In the genomic region with DNA sequence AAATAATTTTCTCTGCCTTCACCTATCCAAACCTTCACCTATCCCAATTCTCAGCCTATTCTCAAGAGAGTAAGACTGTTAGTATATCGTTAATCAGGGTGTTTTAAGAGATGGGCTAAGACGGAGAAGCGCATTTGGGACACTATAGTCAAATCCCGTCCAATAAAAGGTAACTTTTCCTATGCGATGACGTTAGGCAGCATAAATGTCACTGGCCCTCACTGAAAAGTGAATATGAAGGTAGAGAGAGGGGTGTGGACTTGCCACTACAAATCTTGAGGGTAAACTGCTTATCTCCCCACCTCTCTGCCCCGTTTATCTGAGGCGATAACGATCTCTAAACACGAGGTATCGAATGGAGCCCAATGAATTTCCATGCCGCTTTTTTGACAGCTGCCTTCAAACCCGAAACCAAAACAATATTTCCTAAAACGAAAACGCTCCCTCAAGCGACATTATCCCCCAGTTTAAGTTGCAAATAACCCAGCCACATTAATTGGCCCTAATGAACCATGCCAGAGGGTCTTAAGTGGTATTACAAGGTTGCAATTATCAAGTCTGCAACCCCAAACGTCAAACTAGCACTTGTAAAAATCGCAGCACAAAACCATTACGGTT, we compare ENCODE assay signal across 8 cellular contexts. TPM values are rescaled to one million over a fixed set of nuclear protein-coding genes. Genes with fewer than 3 reads are reported as not detected.
A peak's percentile ranks its signal among the peaks of the same experiment; 100 is the strongest.
DNase-seq lines count a peak whose midpoint lies in the region; ATAC-seq and TF ChIP-seq lines count a peak whose summit lies in the region.

No MANE protein-coding gene starts in this region.

- WGBS in upper lobe of left lung, 2 donors = 2 to 4% methylated on average over 19 of the region's 19 CpGs

- H3K4me1 ChIP-seq in breast epithelium (no peaks in the 10 kb centered on the region), upper lobe of left lung (peaks cover 13 to 41% (median 33%) of the 10 kb centered on the region in 4 donors)

- TF ChIP-seq EP300 in upper lobe of left lung (IDR thresholded peaks at IDR 0.05) = no peak

- no peaks in the 10 kb centered on the region for H3K27me3 ChIP-seq in breast epithelium
- H3K27me3 ChIP-seq in upper lobe of left lung = no peaks in the 10 kb centered on the region

- H3K36me3 ChIP-seq in breast epithelium (no peaks in the 10 kb centered on the region), upper lobe of left lung (no peaks in the 10 kb centered on the region)

- peaks cover 35% of the 10 kb centered on the region for H3K4me1 Mint-ChIP-seq in Calu3 (ENCODE audit: low read depth, unreplicated experiment)
- H3K4me1 Mint-ChIP-seq in memory B cell = peaks cover 35% of the 10 kb centered on the region

- TF ChIP-seq POLR2A in breast epithelium (IDR thresholded peaks at IDR 0.05) (no peak), upper lobe of left lung (IDR thresholded peaks at IDR 0.05) (no peak)

- intact Hi-C loops in Calu3 (cut with micrococcal nuclease; ENCODE audit: unreplicated experiment) = loop anchor here (5.0 kb wide), 1 partner anchor 565 kb away; no protein-coding TSS in a partner anchor
- intact Hi-C loops in breast epithelium (cut with DNase I; ENCODE audit: low total_unique reads) = loop anchor here (10.0 kb wide), 1 partner anchor 377 kb away; no protein-coding TSS in a partner anchor

- H3K4me3 ChIP-seq in breast epithelium = peak overlapping the region; percentile 90 to 92 (median 91)
- peak overlapping the region; percentile 63 to 93 (median 90) for H3K4me3 ChIP-seq in upper lobe of left lung

- ATAC-seq in memory B cell (ENCODE audit: low read depth) (no peak), upper lobe of left lung (ENCODE audit: low FRiP score in 2 of 2) (no peak), HG03378 (IDR thresholded peaks at IDR 0.05; ENCODE audit: unreplicated experiment) (no peak), HG03460 (IDR thresholded peaks at IDR 0.05; ENCODE audit: unreplicated experiment) (no peak)

- no peak for DNase-seq in Calu3
- peak; percentile 53 for DNase-seq in M059J (ENCODE audit: low read depth)
- DNase-seq in breast epithelium (ENCODE audit: low spot score in 2 of 2) = no peak
- no peak for DNase-seq in memory B cell (ENCODE audit: low spot score in 2 of 2)
- DNase-seq in upper lobe of left lung = no peak
- DNase-seq in kidney glomerular epithelial cell (lab: John Stamatoyannopoulos, UW) = no peak

- TF ChIP-seq CTCF in Calu3 (IDR thresholded peaks at IDR 0.05; ENCODE audit: unreplicated experiment) (no peak), breast epithelium (IDR thresholded peaks at IDR 0.05) (no peak), upper lobe of left lung (IDR thresholded peaks at IDR 0.05) (no peak)

- BruUV-seq in Calu3 (replicated peaks; lab: Mats Ljungman, UMichigan) = no TSS peak

- CTCF ChIA-PET in Calu3 (lab: Charles Lee) = no interaction called here

- H3K27ac Mint-ChIP-seq in Calu3 (ENCODE audit: unreplicated experiment) (peak overlapping the region; percentile 91), memory B cell (peak overlapping the region; percentile 97)

- H3K9me3 ChIP-seq in breast epithelium (no peaks in the 10 kb centered on the region), upper lobe of left lung (no peaks in the 10 kb centered on the region)

- H3K9me3 Mint-ChIP-seq in Calu3 (ENCODE audit: low read depth, unreplicated experiment) (peaks cover 2% of the 10 kb centered on the region), memory B cell (peaks cover 2% of the 10 kb centered on the region)

- peaks cover 89% of the 10 kb centered on the region for H3K36me3 Mint-ChIP-seq in Calu3 (ENCODE audit: insufficient read depth, unreplicated experiment)
- H3K36me3 Mint-ChIP-seq in memory B cell = peaks cover 5% of the 10 kb centered on the region

- peak overlapping the region; percentile 97 for H3K4me3 Mint-ChIP-seq in Calu3 (ENCODE audit: low read depth, unreplicated experiment)
- H3K4me3 Mint-ChIP-seq in memory B cell = peak overlapping the region; percentile 89

- H3K27me3 Mint-ChIP-seq in Calu3 (ENCODE audit: unreplicated experiment) = no peaks in the 10 kb centered on the region
- H3K27me3 Mint-ChIP-seq in memory B cell = no peaks in the 10 kb centered on the region

- peak overlapping the region; percentile 96 to 99 for H3K27ac ChIP-seq in breast epithelium
- H3K27ac ChIP-seq in upper lobe of left lung = peak overlapping the region; percentile 99 to 100 (median 100)

RNA-seq across cellular contexts. Expression of gene NR3C1, which starts 1.5 kb away (rescaled TPM):
- total RNA-seq in Calu3 (2022) = 63.1 and 72.4 TPM in 2 replicates
- total RNA-seq in M059J (2014; rRNA removed; shearing (Covaris generic)) = 48.0 and 65.3 TPM in 2 replicates
- 100 to 1,000 TPM in 1 of 3 donors, 10 to 100 TPM in 2; 51.1 to 122 (median 69.7) TPM for total RNA-seq in breast epithelium
- total RNA-seq in upper lobe of left lung = 100 to 1,000 TPM in 1 of 6 donors, 10 to 100 TPM in 5; 44.5 to 101 (median 72.7) TPM
